In the genomic region with DNA sequence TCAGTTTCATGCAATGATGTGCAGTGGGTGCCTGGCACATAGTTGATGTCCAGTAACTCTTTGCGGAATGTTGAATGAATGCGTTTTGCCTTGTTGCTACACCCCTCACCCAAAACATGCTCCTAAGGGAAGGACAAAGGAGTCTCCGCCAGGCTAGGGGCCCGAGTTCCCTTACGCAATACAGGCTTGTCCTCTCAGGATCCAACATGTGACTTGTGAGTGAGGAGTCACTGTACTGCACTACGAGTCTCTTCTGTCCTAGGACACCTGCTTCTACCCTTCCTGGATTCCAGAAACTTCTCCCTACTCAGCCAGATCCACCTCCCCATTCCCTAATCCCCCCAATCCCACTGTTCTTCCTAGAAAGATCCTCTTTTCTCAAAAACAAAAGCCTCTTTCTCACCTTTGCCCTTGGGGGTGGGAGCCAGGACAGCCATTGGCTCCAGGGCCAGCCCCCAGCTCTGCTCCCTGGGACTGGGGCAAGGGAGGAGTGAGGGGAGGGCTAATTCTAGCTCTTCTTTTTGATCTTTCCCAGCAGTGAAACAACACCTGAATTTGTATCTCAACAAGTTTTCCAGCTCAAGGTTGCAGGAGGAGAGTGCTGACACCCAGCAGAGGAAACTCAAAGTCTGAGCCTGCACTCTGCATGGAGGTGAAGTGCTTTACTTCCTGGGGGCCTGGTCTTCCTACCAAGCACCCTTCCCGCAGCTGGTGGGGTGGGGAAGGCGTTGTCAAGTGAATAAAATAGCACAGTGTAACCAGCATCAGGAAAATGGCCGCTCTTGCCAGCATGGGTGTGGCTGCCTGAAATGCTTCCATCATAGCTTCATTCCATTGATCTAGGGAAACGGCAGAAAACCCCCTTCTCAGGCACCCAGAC, we compare ENCODE assay signal across 1 cellular context.
TF ChIP-seq lines count a peak whose summit lies in the region.

No MANE protein-coding gene starts in this region.

TF ChIP-seq in Ishikawa, 13 proteins besides CTCF, POLR2A, EP300 and RAD21:
- TF ChIP-seq FOXM1 (IDR thresholded peaks at IDR 0.05; ENCODE audit: borderline replicate concordance, low read depth) (no peak), CEBPB (IDR thresholded peaks at IDR 0.05) (0 out of 2 replicates have a peak, but pooled peaks have one; percentile 13), CREB1 (IDR thresholded peaks at IDR 0.05; ENCODE audit: low read depth) (no peak)
